17 cellular contexts compared by ENCODE assay signal in the genomic region with DNA sequence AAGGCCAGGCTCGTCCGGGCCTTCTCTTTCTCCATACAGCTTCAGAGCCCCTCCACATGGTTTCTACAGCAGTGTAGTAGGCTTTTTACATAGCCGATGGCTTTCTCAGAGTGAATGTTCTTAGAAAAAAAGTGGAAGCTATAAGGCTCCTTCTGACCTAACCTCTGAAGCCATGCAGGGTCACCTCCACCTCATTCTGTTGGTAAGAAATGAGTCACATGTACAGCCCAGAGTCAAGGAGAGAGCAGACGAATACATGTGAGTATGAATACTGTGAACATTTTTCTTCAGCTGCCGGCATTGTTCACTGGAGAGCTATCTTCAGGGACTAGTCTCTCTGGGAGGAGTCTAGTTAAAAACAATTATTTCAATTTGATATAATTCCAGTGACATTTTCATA.
DNase-seq lines count a peak whose midpoint lies in the region; ATAC-seq, FAIRE-seq and TF ChIP-seq lines count a peak whose summit lies in the region.
"Had no signal": no experiment of that assay in that cellular context is flagged by ENCODE, and none has a peak within 500 bp of the region (broad histone marks: within the 10 kb centered on the region; RNA-seq: fewer than 3 reads in every experiment).

No MANE protein-coding gene starts in this region.

- FAIRE-seq in H1 (lab: Jason Lieb, UNC) = no peak

- DNase-seq in HCEC 1CT = peak; percentile 9
- no peak for DNase-seq in H1 (ENCODE audit: low read depth in 1 of 2, low spot score in 2 of 2)
- no peak for DNase-seq in SK-N-DZ (ENCODE audit: low spot score)
- DNase-seq in GM13976 (ENCODE audit: low spot score) = no peak
- no peak for DNase-seq in activated CD4-positive, alpha-beta T cell treated with anti-CD3 and anti-CD28 coated beads, Interleukin-2, amount 50 U/mL, for 1 hour
- DNase-seq: activated CD4-positive, alpha-beta T cell treated with anti-CD3 and anti-CD28 coated beads, Interleukin-2, amount 10 ng/mL, durations not matched to agents 24 days and 14 days; CD8-positive, alpha-beta T cell; effector CD8-positive, alpha-beta T cell; EL; SHP77 treated with DMSO at 0.1 percent for 48 hours had no signal

- no peak overlapping the region for H4K5ac ChIP-seq in H1 (ENCODE audit: insufficient read length, low read depth, low read length)

- no peak overlapping the region for H3K4me3 ChIP-seq in H1 (ENCODE audit: extremely low read depth in 1 of 4, insufficient read depth in 2 of 4, low read depth in 3 of 4, low read length in 4 of 4)
- H3K4me3 ChIP-seq: breast epithelium, HAP-1 had no signal

- H3K14ac ChIP-seq in H1 (ENCODE audit: insufficient read length) = no peak overlapping the region

- no peak overlapping the region for H3K4me2 ChIP-seq in H1 (ENCODE audit: insufficient read depth in 1 of 2, low read depth in 2 of 2, low read length in 2 of 2)
- H3K4me2 ChIP-seq: KMS-11 had no signal

- POLR2A ChIA-PET in H1 (lab: Charles Lee; ENCODE audit: partially characterized antibody) = no interaction called here

- CTCF ChIA-PET in H1 (lab: Charles Lee; ENCODE audit: partially characterized antibody) = interaction anchor here (1.0 to 1.1 kb wide), 2 partner anchors 13 to 29 kb away, joined by 4 read pairs; no protein-coding TSS in a partner anchor

- no peak for TF ChIP-seq EP300 in H1 (IDR thresholded peaks at IDR 0.05; ENCODE audit: borderline replicate concordance in 1 of 2, low read depth in 2 of 2, low read length in 2 of 2)

- TF ChIP-seq POLR2A in H1 (IDR thresholded peaks at IDR 0.05; ENCODE audit: control extremely low read depth in 1 of 2, low read depth in 2 of 2, low read length in 2 of 2) = no peak

- H3K23ac ChIP-seq in H1 (ENCODE audit: insufficient read length) = no peak overlapping the region

- H3K9me3 ChIP-seq in H1 (ENCODE audit: insufficient read depth in 2 of 2, low read depth in 1 of 2, low read length in 1 of 2) = no peaks in the 10 kb centered on the region
- H3K9me3 ChIP-seq: breast epithelium had no signal

- H2BK20ac ChIP-seq in H1 (ENCODE audit: low read length) = no peak overlapping the region

- H3K79me2 ChIP-seq in H1 (ENCODE audit: control insufficient read depth in 1 of 2, insufficient read depth in 2 of 2, low read length in 2 of 2) = no peaks in the 10 kb centered on the region

- no peak overlapping the region for H2AK5ac ChIP-seq in H1 (ENCODE audit: low read depth, low read length)

- H2BK5ac ChIP-seq in H1 (ENCODE audit: low read depth, low read length) = no peak overlapping the region

- no peak overlapping the region for H3K27ac ChIP-seq in H1 (ENCODE audit: low read depth, low read length)
- H3K27ac ChIP-seq: breast epithelium, KMS-11 had no signal

- 85% methylated on average over 5 of the region's 5 CpGs; no CpG with 5 or more reads in 1 of the 2 experiments for WGBS in H1 (ENCODE audit: extremely low coverage in 1 of 2, insufficient coverage in 1 of 2, insufficient read length in 1 of 2, insufficient replicate concordance in 2 of 2, low coverage in 1 of 2, low lambda C conversion rate in 2 of 2, missing lambda C conversion rate in 1 of 2), 2 experiments

- no peak overlapping the region for H2BK15ac ChIP-seq in H1 (ENCODE audit: low read length)

- no peak overlapping the region for H2BK12ac ChIP-seq in H1 (ENCODE audit: low read depth, low read length)

- H4K91ac ChIP-seq in H1 (replicated peaks; ENCODE audit: insufficient read length, low read length) = no peak overlapping the region

- H3K4ac ChIP-seq in H1 (replicated peaks; ENCODE audit: insufficient read length, low read depth, low read length) = no peak overlapping the region

- no peak overlapping the region for H3K18ac ChIP-seq in H1 (ENCODE audit: extremely low read depth, low read length)

- no peak for TF ChIP-seq RAD21 in H1 (IDR thresholded peaks at IDR 0.05 in 1 of 2, conservative IDR thresholded peaks at IDR 0.05 in 1 of 2; ENCODE audit: low read depth in 2 of 2, low read length in 2 of 2)

- H3K79me1 ChIP-seq in H1 (ENCODE audit: low read depth, low read length) = no peaks in the 10 kb centered on the region

- H3K27me3 ChIP-seq in H1 (replicated peaks in 1 of 4; ENCODE audit: control insufficient read depth in 3 of 4, extremely low read depth in 1 of 4, insufficient read depth in 3 of 4, low read length in 3 of 4) = no peaks in the 10 kb centered on the region
- H3K27me3 ChIP-seq: breast epithelium had no signal

- H4K8ac ChIP-seq in H1 (ENCODE audit: extremely low read depth, insufficient read depth, low read length) = no peak overlapping the region

- H3K23me2 ChIP-seq in H1 (ENCODE audit: low read depth, low read length) = no peaks in the 10 kb centered on the region

- no peak for TF ChIP-seq CTCF in H1 (IDR thresholded peaks at IDR 0.05; ENCODE audit: control extremely low read depth in 1 of 3, insufficient read depth in 1 of 3, low read depth in 1 of 3, low read length in 3 of 3)
- TF ChIP-seq CTCF in GM13976 (IDR thresholded peaks at IDR 0.05; ENCODE audit: borderline replicate concordance, control extremely low read depth, extremely low read depth, insufficient read depth, missing control alignments) = no peak

- in situ Hi-C loops in GM13976 (cut with MboI; ENCODE audit: low sequenced_read_pairs, unreplicated experiment) = no loop called here

- no peak overlapping the region for H2BK120ac ChIP-seq in H1 (replicated peaks; ENCODE audit: low read depth, low read length)

- H3K36me3 ChIP-seq in H1 (ENCODE audit: control insufficient read depth in 2 of 4, insufficient read depth in 4 of 4, low read length in 3 of 4) = no peaks in the 10 kb centered on the region
- H3K36me3 ChIP-seq: HAP-1 had no signal

- 0 out of 2 replicates have a peak overlapping the region, but pooled peaks have one; percentile 50 for H2AFZ ChIP-seq in H1 (ENCODE audit: low read length)

- H3K4me1 ChIP-seq in H1 (replicated peaks in 1 of 4; ENCODE audit: control insufficient read depth in 3 of 4, insufficient read depth in 4 of 4, low read length in 3 of 4) = peaks cover 0 to 2% (median 0%) of the 10 kb centered on the region in 4 experiments; a peak in 3 of 7 replicates
- H3K4me1 ChIP-seq: breast epithelium, HAP-1 had no signal

- H3K56ac ChIP-seq in H1 (replicated peaks; ENCODE audit: insufficient read length, low read depth, low read length) = no peak overlapping the region

- H4K20me1 ChIP-seq in H1 (replicated peaks in 1 of 2; ENCODE audit: control insufficient read depth in 1 of 2, insufficient read depth in 2 of 2, low read length in 2 of 2) = no peaks in the 10 kb centered on the region

- ATAC-seq in GM18520 (IDR thresholded peaks at IDR 0.05; ENCODE audit: unreplicated experiment) = peak; percentile 96
- ATAC-seq in HG03280 (IDR thresholded peaks at IDR 0.05; ENCODE audit: unreplicated experiment) = peak; percentile 62
- ATAC-seq in GM19328 (IDR thresholded peaks at IDR 0.05; ENCODE audit: unreplicated experiment) = no peak
- ATAC-seq: activated naive CD4-positive, alpha-beta T cell treated with anti-CD3 and anti-CD28 coated beads, Interleukin-2, amount 50 U/mL, for 72 hours; CD8-positive, alpha-beta T cell had no signal

- no peak overlapping the region for H3K9ac ChIP-seq in H1 (replicated peaks in 1 of 4; ENCODE audit: extremely low read depth in 1 of 4, low read depth in 3 of 4, low read length in 3 of 4)
- H3K9ac ChIP-seq: KMS-11 had no signal

TF ChIP-seq in H1, 55 proteins besides CTCF, POLR2A, EP300 and RAD21:
- TF ChIP-seq TEAD4 (IDR thresholded peaks at IDR 0.05; ENCODE audit: low read depth, low read length) (no peak), JUN (IDR thresholded peaks at IDR 0.05; ENCODE audit: low read depth, low read length) (no peak), KDM5A (IDR thresholded peaks at IDR 0.05; ENCODE audit: low read length) (no peak), CTBP2 (IDR thresholded peaks at IDR 0.05; ENCODE audit: borderline replicate concordance, insufficient read depth, insufficient read length, low read length) (no peak), RXRA (IDR thresholded peaks at IDR 0.05; ENCODE audit: insufficient read depth, low read depth, low read length) (no peak), GABPA (IDR thresholded peaks at IDR 0.05; ENCODE audit: borderline replicate concordance, insufficient read depth, low read length) (no peak), SP2 (IDR thresholded peaks at IDR 0.05; ENCODE audit: low read length) (no peak), ASH2L (IDR thresholded peaks at IDR 0.05; ENCODE audit: low read length) (no peak), BCL11A (IDR thresholded peaks at IDR 0.05; ENCODE audit: low read depth in 2 of 2, low read length in 2 of 2) (no peak), CBX5 (IDR thresholded peaks at IDR 0.05; ENCODE audit: low read depth, low read length) (no peak), RBBP5 (IDR thresholded peaks at IDR 0.05; ENCODE audit: borderline replicate concordance, low read depth, low read length) (no peak), SP4 (IDR thresholded peaks at IDR 0.05; ENCODE audit: low read length) (no peak), CEBPB (IDR thresholded peaks at IDR 0.05; ENCODE audit: low read depth, low read length) (no peak), HDAC6 (IDR thresholded peaks at IDR 0.05; ENCODE audit: low read depth, low read length) (no peak), KDM1A (IDR thresholded peaks at IDR 0.05; ENCODE audit: borderline replicate concordance, low read length) (no peak)
- TF ChIP-seq, protein P1, sequence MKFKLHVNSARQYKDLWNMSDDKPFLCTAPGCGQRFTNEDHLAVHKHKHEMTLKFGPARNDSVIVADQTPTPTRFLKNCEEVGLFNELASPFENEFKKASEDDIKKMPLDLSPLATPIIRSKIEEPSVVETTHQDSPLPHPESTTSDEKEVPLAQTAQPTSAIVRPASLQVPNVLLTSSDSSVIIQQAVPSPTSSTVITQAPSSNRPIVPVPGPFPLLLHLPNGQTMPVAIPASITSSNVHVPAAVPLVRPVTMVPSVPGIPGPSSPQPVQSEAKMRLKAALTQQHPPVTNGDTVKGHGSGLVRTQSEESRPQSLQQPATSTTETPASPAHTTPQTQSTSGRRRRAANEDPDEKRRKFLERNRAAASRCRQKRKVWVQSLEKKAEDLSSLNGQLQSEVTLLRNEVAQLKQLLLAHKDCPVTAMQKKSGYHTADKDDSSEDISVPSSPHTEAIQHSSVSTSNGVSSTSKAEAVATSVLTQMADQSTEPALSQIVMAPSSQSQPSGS (IDR thresholded peaks at IDR 0.05; ENCODE audit: low read length) = no peak
